ENCODE assay signal across 27 cellular contexts in the genomic region with DNA sequence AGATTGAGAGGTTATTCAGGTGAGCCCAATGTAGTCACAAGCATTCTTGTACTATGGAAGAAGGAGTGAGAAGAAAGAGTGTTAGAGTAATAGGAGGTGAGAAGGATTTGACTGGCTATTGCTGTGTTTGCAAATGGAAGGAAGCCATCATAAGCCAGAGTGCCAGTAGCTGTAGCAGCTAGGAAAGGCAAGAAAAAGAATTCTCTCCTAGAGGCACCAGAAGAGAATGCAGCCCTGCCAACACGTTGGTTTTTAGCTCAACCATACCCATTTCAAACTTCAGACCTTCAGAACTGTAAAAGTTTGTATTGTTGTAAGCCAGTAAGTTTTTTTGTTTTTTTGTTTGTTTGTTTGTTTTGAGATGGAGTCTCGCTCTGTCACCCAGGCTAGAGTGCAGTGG. TPM values are rescaled to one million over a fixed set of nuclear protein-coding genes. Genes with fewer than 3 reads are reported as not detected.
DNase-seq lines count a peak whose midpoint lies in the region; ATAC-seq and TF ChIP-seq lines count a peak whose summit lies in the region.
"Had no signal": no experiment of that assay in that cellular context is flagged by ENCODE, and none has a peak within 500 bp of the region (broad histone marks: within the 10 kb centered on the region; RNA-seq: fewer than 3 reads in every experiment).

No MANE protein-coding gene starts in this region.

- ATAC-seq in left cardiac atrium: no peak
- no peak for ATAC-seq in HG03354 (IDR thresholded peaks at IDR 0.05; ENCODE audit: poor library complexity, severe bottlenecking, unreplicated experiment)
- ATAC-seq: activated naive CD8-positive, alpha-beta T cell treated with anti-CD3 and anti-CD28 coated beads, Interleukin-2, amount 50 U/mL, for 24 hours; body of pancreas; Panc1; right cardiac atrium; stimulated activated naive CD8-positive, alpha-beta T cell treated with anti-CD3 and anti-CD28 coated beads, Interleukin-15, amount 100 ng/mL, for 72 hours had no signal

- H3K4me3 ChIP-seq in brain microvascular endothelial cell (ENCODE audit: low read depth, low read length) (no peak overlapping the region), osteoblast (ENCODE audit: insufficient read depth, low read length) (no peak overlapping the region), MM.1S (ENCODE audit: low read length) (no peak overlapping the region)
- H3K4me3 ChIP-seq: body of pancreas, SJCRH30, tibial nerve had no signal

- H3K27me3 ChIP-seq in brain microvascular endothelial cell (replicated peaks) (no peaks in the 10 kb centered on the region), osteoblast (ENCODE audit: insufficient read depth, low read length) (peaks cover 13% of the 10 kb centered on the region), MM.1S (replicated peaks; ENCODE audit: insufficient read depth, low read length) (no peaks in the 10 kb centered on the region)
- H3K27me3 ChIP-seq: body of pancreas, SJCRH30, tibial nerve had no signal

- peak; percentile 29 for TF ChIP-seq CTCF in brain microvascular endothelial cell (IDR thresholded peaks at IDR 0.05; ENCODE audit: low read depth, low read length, missing control alignments)
- TF ChIP-seq CTCF in osteoblast (IDR thresholded peaks at IDR 0.05; ENCODE audit: extremely low read depth, low read depth, low read length): peak; percentile 6
- no peak for TF ChIP-seq CTCF in MM.1S (IDR thresholded peaks at IDR 0.05; ENCODE audit: low read length)

- intact Hi-C loops in left cardiac atrium (cut with DNase I): no loop called here

- H3K4me1 ChIP-seq in osteoblast (ENCODE audit: insufficient read depth, low read length) (no peaks in the 10 kb centered on the region), MM.1S (ENCODE audit: low read length) (no peaks in the 10 kb centered on the region)
- H3K4me1 ChIP-seq: body of pancreas, SJCRH30, tibial nerve had no signal

- no peak overlapping the region for H2AFZ ChIP-seq in osteoblast (ENCODE audit: low read length)
- H2AFZ ChIP-seq in MM.1S (ENCODE audit: low read length): no peak overlapping the region

- in situ Hi-C loops in brain microvascular endothelial cell (cut with HindIII; ENCODE audit: low pct_ligation_motif_present, low sequenced_read_pairs): no loop called here

- H3K9ac ChIP-seq in MM.1S (ENCODE audit: low read length): no peak overlapping the region

- H4K20me1 ChIP-seq in osteoblast (ENCODE audit: insufficient read depth, low read length) (no peaks in the 10 kb centered on the region), MM.1S (ENCODE audit: insufficient read depth, low read length) (no peaks in the 10 kb centered on the region)

- no peaks in the 10 kb centered on the region for H3K79me2 ChIP-seq in osteoblast (ENCODE audit: insufficient read depth, low read length)
- no peaks in the 10 kb centered on the region for H3K79me2 ChIP-seq in MM.1S (ENCODE audit: low read length)

- H3K27ac ChIP-seq in brain microvascular endothelial cell: no peak overlapping the region
- no peak overlapping the region for H3K27ac ChIP-seq in osteoblast (ENCODE audit: low read depth, low read length)
- no peak overlapping the region for H3K27ac ChIP-seq in MM.1S (ENCODE audit: low read length)
- H3K27ac ChIP-seq: body of pancreas, SJCRH30, tibial nerve had no signal

- H3K9me2 ChIP-seq in MM.1S (replicated peaks; ENCODE audit: insufficient read depth, low read length): no peaks in the 10 kb centered on the region

- H3K4me2 ChIP-seq in osteoblast (ENCODE audit: insufficient read depth, low read length) (no peak overlapping the region), MM.1S (ENCODE audit: low read depth, low read length) (no peak overlapping the region)

- no peaks in the 10 kb centered on the region for H3K9me3 ChIP-seq in osteoblast (ENCODE audit: low read depth, low read length)
- no peaks in the 10 kb centered on the region for H3K9me3 ChIP-seq in MM.1S (replicated peaks; ENCODE audit: insufficient read depth, low read length)
- H3K9me3 ChIP-seq: body of pancreas, SJCRH30, tibial nerve had no signal

- no peaks in the 10 kb centered on the region for H3F3A ChIP-seq in MM.1S (ENCODE audit: insufficient read depth, low read length)

- H3K36me3 ChIP-seq in brain microvascular endothelial cell (replicated peaks): no peaks in the 10 kb centered on the region
- no peaks in the 10 kb centered on the region for H3K36me3 ChIP-seq in osteoblast (ENCODE audit: insufficient read depth, low read length)
- H3K36me3 ChIP-seq in MM.1S (replicated peaks; ENCODE audit: insufficient read depth, low read length): no peaks in the 10 kb centered on the region
- H3K36me3 ChIP-seq: SJCRH30, tibial nerve had no signal

- DNase-seq in NCI-H82 (lab: John Stamatoyannopoulos, UW): peak; percentile 54
- DNase-seq in NCI-H82 treated with DMSO at 0.1 percent for 48 hours (lab: John Stamatoyannopoulos, UW; ENCODE audit: unreplicated experiment): no peak
- DNase-seq in HuH-7 (ENCODE audit: low spot score): peak; percentile 17
- DNase-seq in brain microvascular endothelial cell: no peak
- no peak for DNase-seq in osteoblast (ENCODE audit: insufficient read length, low spot score, missing footprints)
- DNase-seq in left cardiac atrium: no peak
- DNase-seq in MM.1S: no peak
- DNase-seq: activated CD4-positive, alpha-beta T cell treated with anti-CD3 and anti-CD28 coated beads, Interleukin-2, amount 50 U/mL, for 1 hour; activated CD8-positive, alpha-beta memory T cell treated with anti-CD3 and anti-CD28 coated beads, Interleukin-2, amount 50 U/mL, for 4 hours; activated effector memory CD4-positive, alpha-beta T cell treated with Interleukin-2 at 50 U/mL for 16 hours; activated naive CD8-positive, alpha-beta T cell treated with anti-CD3 and anti-CD28 coated beads, Interleukin-2, amount 50 U/mL, for 24 hours; body of pancreas; glutamatergic neuron; GOT3; NCI-H1048; NCI-H2029; NCI-H345; right cardiac atrium; SJCRH30; stimulated activated naive CD8-positive, alpha-beta T cell treated with anti-CD3 and anti-CD28 coated beads, Interleukin-15, amount 100 ng/mL, for 72 hours; T-helper 1 cell had no signal

RNA-seq across cellular contexts. Expression of a gene that starts 8.9 kb away (rescaled TPM):
- not detected in 2 replicates for total RNA-seq in osteoblast
- total RNA-seq in left cardiac atrium: 1 to 10 TPM in 1 of 2 donors, under 1 TPM in 1; 0.63 to 2.9 TPM
- total RNA-seq: fibroblast of lung, myocyte, osteocyte, SJCRH30 had no signal

Comparison
In these comparisons a context has a peak if more than half of its experiments do, and no peak if none do; other contexts are left out.
1. DNase-seq: peak in NCI-H82 (single experiment) and HuH-7 (single experiment); none in NCI-H82 treated with DMSO at 0.1 percent for 48 hours (single experiment), brain microvascular endothelial cell (single experiment), osteoblast (single experiment), left cardiac atrium (single experiment) and MM.1S (single experiment).